In genomic region chrX:124719060-124719459, GRCh38 we compare ENCODE assay signal across 10 cellular contexts.
DNase-seq lines count a peak whose midpoint lies in the region; TF ChIP-seq lines count a peak whose summit lies in the region.
"Had no signal": no experiment of that assay in that cellular context is flagged by ENCODE, and none has a peak within 500 bp of the region (broad histone marks: within the 10 kb centered on the region; RNA-seq: fewer than 3 reads in every experiment).

No MANE protein-coding gene starts in this region.

- H3K4me1 Mint-ChIP-seq in glutamatergic neuron (ENCODE audit: low read depth, unreplicated experiment): peaks cover 10% of the 10 kb centered on the region

- no peaks in the 10 kb centered on the region for H3K27me3 Mint-ChIP-seq in glutamatergic neuron (ENCODE audit: unreplicated experiment)
- H3K27me3 Mint-ChIP-seq: CD8-positive, alpha-beta memory T cell had no signal

- H3K27ac Mint-ChIP-seq in glutamatergic neuron (ENCODE audit: unreplicated experiment): peak overlapping the region; percentile 28
- H3K27ac Mint-ChIP-seq: CD8-positive, alpha-beta memory T cell had no signal

- no peak for TF ChIP-seq CTCF in glutamatergic neuron (IDR thresholded peaks at IDR 0.05; ENCODE audit: partially characterized antibody, unreplicated experiment)

- DNase-seq in NCI-H1417 (lab: John Stamatoyannopoulos, UW) (peak in 2 of 3 experiments; percentile 10 to 77), NCI-H1417 treated with DMSO at 0.1 percent for 48 hours (lab: John Stamatoyannopoulos, UW) (no peak), DMS53 (lab: John Stamatoyannopoulos, UW) (peak; percentile 54), NCI-H69 (lab: John Stamatoyannopoulos, UW) (peak; percentile 95), glutamatergic neuron (no peak), occipital lobe (lab: John Stamatoyannopoulos, UW) (no peak), 8988T (no peak)
- DNase-seq: CD8-positive, alpha-beta memory T cell; NCI-H1694 treated with DMSO at 0.1 percent for 48 hours; NCI-H2171 had no signal

- no peak overlapping the region for H3K4me3 Mint-ChIP-seq in glutamatergic neuron (ENCODE audit: unreplicated experiment)
- H3K4me3 Mint-ChIP-seq: CD8-positive, alpha-beta memory T cell had no signal

- H3K36me3 Mint-ChIP-seq in glutamatergic neuron (ENCODE audit: unreplicated experiment): no peaks in the 10 kb centered on the region

- peaks cover 1% of the 10 kb centered on the region for H3K9me3 Mint-ChIP-seq in glutamatergic neuron (ENCODE audit: unreplicated experiment)
- H3K9me3 Mint-ChIP-seq: CD8-positive, alpha-beta memory T cell had no signal

Comparison
In these comparisons a context has a peak if more than half of its experiments do, and no peak if none do; other contexts are left out.
1. DNase-seq: peak in NCI-H1417 (2 of 3), DMS53 (single experiment) and NCI-H69 (single experiment); none in NCI-H1417 treated with DMSO at 0.1 percent for 48 hours (single experiment), glutamatergic neuron (single experiment), occipital lobe (single experiment) and 8988T (single experiment).